Comparison of ENCODE assay signal across 8 cellular contexts in genomic region chr11:2383823-2384722, GRCh38. TPM values are rescaled to one million over a fixed set of nuclear protein-coding genes. Genes with fewer than 3 reads are reported as not detected.
DNase-seq lines count a peak whose midpoint lies in the region; ATAC-seq and TF ChIP-seq lines count a peak whose summit lies in the region.

No MANE protein-coding gene starts in this region.

- H3K36me3 Mint-ChIP-seq in activated CD4-positive, alpha-beta T cell treated with anti-CD3 and anti-CD28 coated beads, Interleukin-2, amount 10 ng/mL, durations not matched to agents 7 days and 5 days (ENCODE audit: low read depth), result peaks cover 15% of the 10 kb centered on the region
- H3K36me3 Mint-ChIP-seq in nephron progenitor cell (ENCODE audit: low read depth), result no peaks in the 10 kb centered on the region

- no peaks in the 10 kb centered on the region for H3K27me3 ChIP-seq in H7 (ENCODE audit: control insufficient read depth, insufficient read depth, low read length)

- no peak for ATAC-seq in HG02981 (IDR thresholded peaks at IDR 0.05; ENCODE audit: unreplicated experiment)
- ATAC-seq in GM18505 (IDR thresholded peaks at IDR 0.05; ENCODE audit: unreplicated experiment), result no peak
- ATAC-seq in HG02642 (IDR thresholded peaks at IDR 0.05; ENCODE audit: poor library complexity, unreplicated experiment), result no peak

- H3K36me3 ChIP-seq in H7 (replicated peaks; ENCODE audit: control insufficient read depth, insufficient read depth, low read length), result no peaks in the 10 kb centered on the region

- CTCF ChIA-PET in activated CD4-positive, alpha-beta T cell treated with anti-CD3 and anti-CD28 coated beads, Interleukin-2, amount 10 ng/mL, durations not matched to agents 7 days and 5 days (lab: Charles Lee), result interaction anchor here (0.9 to 1.0 kb wide), 2 partner anchors 16 kb away, joined by 3 read pairs; partner anchors contain the start of gene TSSC4

- H3K4me1 Mint-ChIP-seq in activated CD4-positive, alpha-beta T cell treated with anti-CD3 and anti-CD28 coated beads, Interleukin-2, amount 10 ng/mL, durations not matched to agents 7 days and 5 days, result peaks cover 65% of the 10 kb centered on the region
- peaks cover 53% of the 10 kb centered on the region for H3K4me1 Mint-ChIP-seq in nephron progenitor cell

- no peak for TF ChIP-seq POLR2A in GM18505 (IDR thresholded peaks at IDR 0.05; ENCODE audit: borderline replicate concordance, extremely low read depth, insufficient read depth, insufficient read length)

- no peaks in the 10 kb centered on the region for H3K27me3 Mint-ChIP-seq in activated CD4-positive, alpha-beta T cell treated with anti-CD3 and anti-CD28 coated beads, Interleukin-2, amount 10 ng/mL, durations not matched to agents 7 days and 5 days
- H3K27me3 Mint-ChIP-seq in nephron progenitor cell (ENCODE audit: low read depth, poor library complexity), result no peaks in the 10 kb centered on the region

- H3K27ac Mint-ChIP-seq in activated CD4-positive, alpha-beta T cell treated with anti-CD3 and anti-CD28 coated beads, Interleukin-2, amount 10 ng/mL, durations not matched to agents 7 days and 5 days, result peak overlapping the region; percentile 71
- H3K27ac Mint-ChIP-seq in nephron progenitor cell, result no peak overlapping the region

- POLR2A ChIA-PET in activated CD4-positive, alpha-beta T cell treated with anti-CD3 and anti-CD28 coated beads, Interleukin-2, amount 10 ng/mL, durations not matched to agents 7 days and 5 days (lab: Charles Lee), result no interaction called here

- no peak overlapping the region for H3K4me3 ChIP-seq in H7 (ENCODE audit: insufficient read depth, low read depth, low read length)

- peak; percentile 94 for DNase-seq in H7
- DNase-seq in activated CD4-positive, alpha-beta T cell treated with anti-CD3 and anti-CD28 coated beads, Interleukin-2, amount 10 ng/mL, durations not matched to agents 7 days and 5 days, result no peak
- peak; percentile 78 for DNase-seq in iPS-NIHi11 (ENCODE audit: low spot score)
- peak in 24 of 49 donors; percentile 16 to 76 (median 52) for DNase-seq in substantia nigra (lab: John Stamatoyannopoulos, UW)
- DNase-seq in nephron progenitor cell, result no peak

- H3K27ac ChIP-seq in substantia nigra (ENCODE audit: low read depth, low read length, poor library complexity, severe bottlenecking), result peak overlapping the region; percentile 68

- TF ChIP-seq CTCF in nephron progenitor cell (IDR thresholded peaks at IDR 0.05), result no peak

- no peaks in the 10 kb centered on the region for H3K9me3 Mint-ChIP-seq in activated CD4-positive, alpha-beta T cell treated with anti-CD3 and anti-CD28 coated beads, Interleukin-2, amount 10 ng/mL, durations not matched to agents 7 days and 5 days
- H3K9me3 Mint-ChIP-seq in nephron progenitor cell, result no peaks in the 10 kb centered on the region

- no peak overlapping the region for H3K4me3 Mint-ChIP-seq in activated CD4-positive, alpha-beta T cell treated with anti-CD3 and anti-CD28 coated beads, Interleukin-2, amount 10 ng/mL, durations not matched to agents 7 days and 5 days
- no peak overlapping the region for H3K4me3 Mint-ChIP-seq in nephron progenitor cell

RNA-seq across cellular contexts. Expression of gene CD81, which starts 7.0 kb away (rescaled TPM):
- 157 and 165 TPM in 2 replicates for total RNA-seq in H7 (2014; rRNA removed; shearing (Covaris generic))
- total RNA-seq in activated CD4-positive, alpha-beta T cell treated with anti-CD3 and anti-CD28 coated beads, Interleukin-2, amount 10 ng/mL, durations not matched to agents 7 days and 5 days, result 100 to 1,000 TPM; 137 to 157 TPM

RNA-seq across cellular contexts. Expression of gene TSSC4, which starts 16.5 kb away (rescaled TPM):
- total RNA-seq in H7 (2014; rRNA removed; shearing (Covaris generic)), result 60.5 and 62.5 TPM in 2 replicates
- total RNA-seq in activated CD4-positive, alpha-beta T cell treated with anti-CD3 and anti-CD28 coated beads, Interleukin-2, amount 10 ng/mL, durations not matched to agents 7 days and 5 days, result 10 to 100 TPM; 31.1 to 47.5 TPM

Comparison
In these comparisons a context has a peak if more than half of its experiments do, and no peak if none do; other contexts are left out.
1. DNase-seq: peak in H7 (single experiment) and iPS-NIHi11 (single experiment); none in activated CD4-positive, alpha-beta T cell treated with anti-CD3 and anti-CD28 coated beads, Interleukin-2, amount 10 ng/mL, durations not matched to agents 7 days and 5 days (single experiment) and nephron progenitor cell (single experiment).